35 cellular contexts compared by ENCODE assay signal in the genomic region with DNA sequence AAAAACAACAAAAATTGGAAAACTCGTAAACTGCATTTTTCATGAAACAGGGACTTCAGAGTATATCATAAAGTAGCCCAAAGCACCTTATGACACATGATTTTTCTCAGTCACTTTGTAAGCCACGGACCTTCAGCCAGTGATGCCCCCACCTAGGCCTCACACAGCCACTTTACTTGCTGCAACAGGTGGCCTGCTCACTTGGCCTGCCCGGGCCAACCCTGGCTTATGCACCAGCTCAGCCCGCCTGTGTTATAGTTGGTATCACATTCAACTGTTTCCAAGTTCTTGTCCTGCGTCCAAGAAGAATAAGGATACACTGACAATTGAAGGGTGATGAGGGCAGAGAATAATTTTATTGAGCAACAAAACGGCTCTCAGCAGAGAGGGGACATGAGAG.
"Had no signal": no experiment of that assay in that cellular context is flagged by ENCODE, and none has a peak within 500 bp of the region (broad histone marks: within the 10 kb centered on the region; RNA-seq: fewer than 3 reads in every experiment).

No MANE protein-coding gene starts in this region.

- H3K4me3 Mint-ChIP-seq: immature natural killer cell; mesothelial cell of epicardium; naive B cell; natural killer cell; nephron progenitor cell; neural progenitor cell; stimulated activated naive B cell treated with anti-CD40 and anti-IgM and Interleukin-4, amounts not matched to agents 10 μg/mL and 1 μg/mL and 100 μg/mL, for 72 hours had no signal

- H3K36me3 ChIP-seq: lower lobe of right lung, neural progenitor cell, ovary, prostate gland, thoracic aorta, upper lobe of right lung had no signal

- H2AFZ ChIP-seq: neural progenitor cell had no signal

- H3K9ac ChIP-seq: neural progenitor cell had no signal

- H3K4me3 ChIP-seq: lower lobe of right lung, neural progenitor cell, ovary, prostate gland, skin epidermis, stomach, suprapubic skin, thoracic aorta, tibial artery, upper lobe of right lung had no signal

- H3K4me2 ChIP-seq: neural progenitor cell had no signal

- H3K27ac Mint-ChIP-seq: immature natural killer cell; mesothelial cell of epicardium; naive B cell; natural killer cell; nephron progenitor cell; neural progenitor cell; stimulated activated naive B cell treated with anti-CD40 and anti-IgM and Interleukin-4, amounts not matched to agents 10 μg/mL and 1 μg/mL and 100 μg/mL, for 72 hours had no signal

- ATAC-seq: left cardiac atrium; left lobe of liver; left ventricle myocardium superior; lower lobe of right lung; natural killer cell; right cardiac atrium; sciatic nerve; stimulated activated naive B cell treated with anti-CD40 and anti-IgM and Interleukin-4, amounts not matched to agents 10 μg/mL and 1 μg/mL and 100 μg/mL, for 72 hours; stimulated activated naive CD8-positive, alpha-beta T cell treated with anti-CD3 and anti-CD28 coated beads, Interleukin-15, Interleukin-2, amounts not matched to agents 100 U/mL and 50 U/mL, for 24 hours; upper lobe of right lung had no signal

- H3K9me3 ChIP-seq: lower lobe of right lung, ovary, prostate gland, stomach, suprapubic skin, thoracic aorta, tibial artery, upper lobe of right lung had no signal

- H3K27me3 ChIP-seq: neural progenitor cell, ovary, stomach, suprapubic skin, tibial artery, upper lobe of right lung had no signal

- H3K4me1 Mint-ChIP-seq: immature natural killer cell; naive B cell; natural killer cell; nephron progenitor cell; neural progenitor cell; stimulated activated naive B cell treated with anti-CD40 and anti-IgM and Interleukin-4, amounts not matched to agents 10 μg/mL and 1 μg/mL and 100 μg/mL, for 72 hours had no signal

- H3K36me3 Mint-ChIP-seq: natural killer cell had no signal

- FAIRE-seq: islet of Langerhans, urothelium cell line had no signal

- H3K27me3 Mint-ChIP-seq: naive B cell; stimulated activated naive B cell treated with anti-CD40 and anti-IgM and Interleukin-4, amounts not matched to agents 10 μg/mL and 1 μg/mL and 100 μg/mL, for 72 hours had no signal

- H3K27ac ChIP-seq: lower lobe of right lung, neural progenitor cell, ovary, prostate gland, skin epidermis, stomach, suprapubic skin, thoracic aorta, tibial artery, upper lobe of right lung had no signal

- H3K9me3 Mint-ChIP-seq: immature natural killer cell, natural killer cell, nephron progenitor cell, neural progenitor cell had no signal

- DNase-seq: head of caudate nucleus; hypothalamus; immature natural killer cell; kidney glomerular epithelial cell; left cardiac atrium; left ventricle myocardium superior; lower lobe of right lung; mammary epithelial cell; mesenchymal stem cell; naive B cell; natural killer cell; nephron progenitor cell; ovary; retina; right cardiac atrium; stimulated activated CD4-positive, alpha-beta T cell treated with anti-CD3 and anti-CD28 coated beads, Interleukin-12 subunit alpha, Interleukin-12 subunit beta, amount 100 ng/mL, for 4 hours; stimulated activated CD4-positive, alpha-beta T cell treated with anti-CD3 and anti-CD28 coated beads, Interleukin-15, amount 100 ng/mL, for 24 hours; stimulated activated CD4-positive, alpha-beta T cell treated with anti-CD3 and anti-CD28 coated beads, Interleukin-2, amount 100 ng/mL, for 24 hours; stimulated activated CD4-positive, alpha-beta T cell treated with anti-CD3 and anti-CD28 coated beads, Interleukin-4, amount 100 ng/mL, for 1 hour; stimulated activated naive B cell treated with anti-CD40 and anti-IgM and Interleukin-4, amounts not matched to agents 10 μg/mL and 1 μg/mL and 100 μg/mL, for 72 hours; stimulated activated naive CD8-positive, alpha-beta T cell treated with anti-CD3 and anti-CD28 coated beads, Interleukin-15, Interleukin-2, amounts not matched to agents 100 U/mL and 50 U/mL, for 24 hours; stomach; tibial artery; trophoblast cell; upper lobe of right lung had no signal

- H3K4me1 ChIP-seq: lower lobe of right lung, neural progenitor cell, prostate gland, suprapubic skin, upper lobe of right lung had no signal
